In genomic region chr13:43905435-43906031, GRCh38 we compare ENCODE assay signal across 8 cellular contexts. TPM values are rescaled to one million over a fixed set of nuclear protein-coding genes. Genes with fewer than 3 reads are reported as not detected.
DNase-seq lines count a peak whose midpoint lies in the region; ATAC-seq and TF ChIP-seq lines count a peak whose summit lies in the region.

No MANE protein-coding gene starts in this region.

- H3K27ac ChIP-seq in RWPE1, result no peak overlapping the region
- no peak overlapping the region for H3K27ac ChIP-seq in thoracic aorta

- H3K4me3 ChIP-seq in thoracic aorta, result no peak overlapping the region

- H3K27me3 ChIP-seq in thoracic aorta (replicated peaks; ENCODE audit: insufficient read depth), result no peaks in the 10 kb centered on the region

- POLR2A ChIA-PET in RWPE1 (lab: Yijun Ruan, JAX; ENCODE audit: low non-redundant PET), result no interaction called here

- TF ChIP-seq CTCF in RWPE1 (conservative IDR thresholded peaks at IDR 0.05; ENCODE audit: low read depth) (peak; percentile 78), thoracic aorta (IDR thresholded peaks at IDR 0.05) (peak; percentile 76)

- H3K9me3 ChIP-seq in thoracic aorta, result no peaks in the 10 kb centered on the region

- peak; percentile 28 for DNase-seq in activated gamma-delta T cell treated with Interleukin-2 at 50 U/mL for 16 hours
- no peak for DNase-seq in activated gamma-delta T cell (lab: John Stamatoyannopoulos, UW)
- peak; percentile 64 for DNase-seq in LHCN-M2 (ENCODE audit: low read depth)
- peak; percentile 49 for DNase-seq in RWPE1 (ENCODE audit: low spot score)
- peak; percentile 50 for DNase-seq in cerebellum (ENCODE audit: low spot score)
- DNase-seq in kidney tubule cell (ENCODE audit: low spot score), result peak; percentile 64
- DNase-seq in thoracic aorta (ENCODE audit: low spot score), result no peak

- ATAC-seq in thoracic aorta (ENCODE audit: insufficient number of reproducible peaks, low FRiP score, low read depth) (no peak), GM19452 (IDR thresholded peaks at IDR 0.05; ENCODE audit: unreplicated experiment) (no peak)

- peaks cover 0 to 9% of the 10 kb centered on the region in 2 donors for H3K4me1 ChIP-seq in thoracic aorta (ENCODE audit: control insufficient read depth in 1 of 2, low read depth in 2 of 2)

- CTCF ChIA-PET in RWPE1 (lab: Yijun Ruan, JAX), result interaction anchor here (0.5 to 1.2 kb wide), 9 partner anchors 13 to 568 kb away, joined by 3 to 5 read pairs (median 4); no protein-coding TSS in a partner anchor

- H3K36me3 ChIP-seq in thoracic aorta, result no peaks in the 10 kb centered on the region

RNA-seq across cellular contexts. Expression of gene LACC1, which starts 25.8 kb away (rescaled TPM):
- total RNA-seq in LHCN-M2 (2014; rRNA removed), result 5.1 and 6.8 TPM in 2 replicates
- polyA plus RNA-seq in LHCN-M2 (2012), result 1.3 TPM
- total RNA-seq in cerebellum, result 2.4 TPM
- total RNA-seq in thoracic aorta, result 10 to 100 TPM in 1 of 2 donors, 1 to 10 TPM in 1; 6.1 to 12.5 TPM

RNA-seq across cellular contexts. Expression of gene CCDC122, which starts 26.0 kb away (rescaled TPM):
- 5.6 and 7.2 TPM in 2 replicates for total RNA-seq in LHCN-M2 (2014; rRNA removed)
- 2.8 TPM for polyA plus RNA-seq in LHCN-M2 (2012)
- total RNA-seq in cerebellum, result 4.2 TPM
- total RNA-seq in thoracic aorta, result 1 to 10 TPM in 1 of 2 donors, under 1 TPM in 1; 0.54 to 1.1 TPM

Comparison
In these comparisons a context has a peak if more than half of its experiments do, and no peak if none do; other contexts are left out.
1. DNase-seq: peak in activated gamma-delta T cell treated with Interleukin-2 at 50 U/mL for 16 hours (single experiment), LHCN-M2 (single experiment), RWPE1 (single experiment), cerebellum (single experiment) and kidney tubule cell (single experiment); none in activated gamma-delta T cell (single experiment) and thoracic aorta (single experiment).